1 cellular context compared by ENCODE assay signal in genomic region chr1:44631647-44632510, GRCh38.
TF ChIP-seq lines count a peak whose summit lies in the region.

No MANE protein-coding gene starts in this region.

TF ChIP-seq in WTC11, 78 proteins besides CTCF, POLR2A, EP300 and RAD21 (continued from another document and continues in another):
- no peak for TF ChIP-seq AFF4 (CRISPR knock-in tag; IDR thresholded peaks at IDR 0.05; ENCODE audit: borderline replicate concordance)
- peak; percentile 85 for TF ChIP-seq ETV6 (CRISPR knock-in tag; IDR thresholded peaks at IDR 0.05)
- TF ChIP-seq FOXJ3 (CRISPR knock-in tag; IDR thresholded peaks at IDR 0.05; ENCODE audit: borderline replicate concordance), result no peak
- no peak for TF ChIP-seq ZNF138 (CRISPR knock-in tag; conservative IDR thresholded peaks at IDR 0.05)
- TF ChIP-seq OVOL2 (CRISPR knock-in tag; IDR thresholded peaks at IDR 0.05; ENCODE audit: borderline replicate concordance), result peak; percentile 42; the same call in 1 of the 2 replicates
- no peak for TF ChIP-seq NR1H2 (CRISPR knock-in tag; IDR thresholded peaks at IDR 0.05)
- peak; percentile 25; the same call in 1 of the 2 replicates for TF ChIP-seq E2F4 (CRISPR knock-in tag; IDR thresholded peaks at IDR 0.05; ENCODE audit: borderline replicate concordance, low read depth)
- TF ChIP-seq HMGXB4 (CRISPR knock-in tag; IDR thresholded peaks at IDR 0.05), result peak; percentile 66
- TF ChIP-seq ZNF396 (CRISPR knock-in tag; IDR thresholded peaks at IDR 0.05; ENCODE audit: borderline replicate concordance), result no peak
- TF ChIP-seq ARID4B (CRISPR knock-in tag; IDR thresholded peaks at IDR 0.05; ENCODE audit: borderline replicate concordance), result no peak
- TF ChIP-seq FOXK1 (CRISPR knock-in tag; IDR thresholded peaks at IDR 0.05), result peak; percentile 85; the same call in 1 of the 2 replicates
- TF ChIP-seq GTF2I (CRISPR knock-in tag; conservative IDR thresholded peaks at IDR 0.05), result no peak
- peak; percentile 95 for TF ChIP-seq FOXP1 (CRISPR knock-in tag; IDR thresholded peaks at IDR 0.05; ENCODE audit: borderline replicate concordance)
- no peak for TF ChIP-seq ZBTB43 (CRISPR knock-in tag; IDR thresholded peaks at IDR 0.05)
- TF ChIP-seq GABPB1 (CRISPR knock-in tag; IDR thresholded peaks at IDR 0.05), result no peak
- no peak for TF ChIP-seq IRF1 (CRISPR knock-in tag; IDR thresholded peaks at IDR 0.05)
- 0 out of 2 replicates have a peak, but pooled peaks have one; percentile 85 for TF ChIP-seq ZNF532 (CRISPR knock-in tag; IDR thresholded peaks at IDR 0.05; ENCODE audit: borderline replicate concordance)
- TF ChIP-seq MXD4 (CRISPR knock-in tag; IDR thresholded peaks at IDR 0.05; ENCODE audit: borderline replicate concordance), result no peak
- TF ChIP-seq EMX1 (CRISPR knock-in tag; IDR thresholded peaks at IDR 0.05), result peak; percentile 79; the same call in 1 of the 2 replicates
- TF ChIP-seq NR3C1 (CRISPR knock-in tag; conservative IDR thresholded peaks at IDR 0.05; ENCODE audit: low read depth), result no peak
- TF ChIP-seq CBFB (CRISPR knock-in tag; IDR thresholded peaks at IDR 0.05; ENCODE audit: low read depth), result no peak
- TF ChIP-seq PREB (CRISPR knock-in tag; IDR thresholded peaks at IDR 0.05; ENCODE audit: borderline replicate concordance), result no peak
- TF ChIP-seq USF2 (CRISPR knock-in tag; IDR thresholded peaks at IDR 0.05), result peak; percentile 98
- no peak for TF ChIP-seq ZNF232 (CRISPR knock-in tag; IDR thresholded peaks at IDR 0.05)
- peak; percentile 47; the same call in 1 of the 2 replicates for TF ChIP-seq TEAD1 (CRISPR knock-in tag; IDR thresholded peaks at IDR 0.05)
- peak; percentile 95 for TF ChIP-seq USF1 (CRISPR knock-in tag; IDR thresholded peaks at IDR 0.05)
- no peak for TF ChIP-seq MYBL2 (CRISPR knock-in tag; IDR thresholded peaks at IDR 0.05)
- peak; percentile 85; the same call in 1 of the 2 replicates for TF ChIP-seq ZNF671 (CRISPR knock-in tag; IDR thresholded peaks at IDR 0.05)
- no peak for TF ChIP-seq ZNF423 (CRISPR knock-in tag; IDR thresholded peaks at IDR 0.05)
- no peak for TF ChIP-seq SMAD4 (CRISPR knock-in tag; IDR thresholded peaks at IDR 0.05)
